8 cellular contexts compared by ENCODE assay signal in genomic region chr7:133252858-133253521, GRCh38. TPM values are rescaled to one million over a fixed set of nuclear protein-coding genes. Genes with fewer than 3 reads are reported as not detected.
A peak's percentile ranks its signal among the peaks of the same experiment; 100 is the strongest.
DNase-seq lines count a peak whose midpoint lies in the region; ATAC-seq and TF ChIP-seq lines count a peak whose summit lies in the region.

EXOC4 (plus strand) TSS chr7:133253078.

- H3K27me3 ChIP-seq in Karpas-422 (ENCODE audit: low read length) (no peaks in the 10 kb centered on the region), esophagus squamous epithelium (no peaks in the 10 kb centered on the region)

- TF ChIP-seq POLR2A in esophagus squamous epithelium (IDR thresholded peaks at IDR 0.05) = peak in 2 of 4 donors; percentile 22 to 57

- no peaks in the 10 kb centered on the region for H4K20me1 ChIP-seq in Karpas-422 (ENCODE audit: insufficient read depth, low read depth, low read length)

- no peaks in the 10 kb centered on the region for H3K36me3 ChIP-seq in Karpas-422 (ENCODE audit: insufficient read depth, low read length)
- H3K36me3 ChIP-seq in esophagus squamous epithelium = no peaks in the 10 kb centered on the region

- H3K9ac ChIP-seq in Karpas-422 (ENCODE audit: low read length) = peak within 1 kb of the TSS; percentile 76

- peak within 1 kb of the TSS; percentile 81 for H3K4me2 ChIP-seq in Karpas-422 (ENCODE audit: low read depth, low read length, poor library complexity, severe bottlenecking)

- peak; percentile 97 for DNase-seq in DMS79 treated with DMSO at 0.1 percent for 48 hours (lab: John Stamatoyannopoulos, UW)
- DNase-seq in Karpas-422 = peak; percentile 99
- peak; percentile 99 for DNase-seq in RKO (ENCODE audit: low spot score)
- DNase-seq in activated T-helper 1 cell treated with Interleukin-2 at 50 U/mL for 16 hours (ENCODE audit: low read depth) = peak; percentile 81
- peak; percentile 64 for DNase-seq in esophagus squamous epithelium (lab: John Stamatoyannopoulos, UW)
- DNase-seq in myocyte (ENCODE audit: low read depth) = peak; percentile 100
- peak; percentile 68 to 89 for DNase-seq in stimulated activated CD8-positive, alpha-beta memory T cell treated with anti-CD3 and anti-CD28 coated beads, Interleukin-7, amount 100 ng/mL, for 48 hours (ENCODE audit: extremely low read depth in 1 of 2, low read depth in 1 of 2)

- H3K9me3 ChIP-seq in Karpas-422 (ENCODE audit: low read length) (no peaks in the 10 kb centered on the region), esophagus squamous epithelium (no peaks in the 10 kb centered on the region)

- H3K27ac ChIP-seq in Karpas-422 (ENCODE audit: low read length) (no peak within 1 kb of the TSS), esophagus squamous epithelium (peak within 1 kb of the TSS; percentile 87 to 93 (median 90))

- no peak for TF ChIP-seq CTCF in esophagus squamous epithelium (IDR thresholded peaks at IDR 0.05)

- WGBS in esophagus squamous epithelium, 2 donors = 1 to 2% methylated on average over 11 to 19 of the region's 25 CpGs

- no peaks in the 10 kb centered on the region for H3K9me2 ChIP-seq in Karpas-422 (replicated peaks; ENCODE audit: insufficient read depth, low read length)

- peak; percentile 99 for ATAC-seq in GM21825 (IDR thresholded peaks at IDR 0.05; ENCODE audit: unreplicated experiment)

- H3K79me2 ChIP-seq in Karpas-422 (ENCODE audit: low read length) = peaks cover 49% of the 10 kb centered on the region

- peak within 1 kb of the TSS; percentile 90 for H2AFZ ChIP-seq in Karpas-422 (ENCODE audit: low read length)

- H3K4me1 ChIP-seq in Karpas-422 (ENCODE audit: low read length) (peaks cover 17% of the 10 kb centered on the region), esophagus squamous epithelium (peaks cover 0 to 30% (median 0%) of the 10 kb centered on the region in 3 donors)

- H3K4me3 ChIP-seq in Karpas-422 (ENCODE audit: low read length) (peak within 1 kb of the TSS; percentile 80), esophagus squamous epithelium (peak within 1 kb of the TSS; percentile 85 to 95 (median 89))

- intact Hi-C loops in esophagus squamous epithelium (cut with DNase I) = no loop called here

RNA-seq across cellular contexts. Expression of gene EXOC4, which starts in this region (rescaled TPM):
- total RNA-seq in Karpas-422 (2014; rRNA removed; shearing (Covaris generic); ENCODE audit: low replicate concordance) = 111 and 118 TPM in 2 replicates
- total RNA-seq in esophagus squamous epithelium (10 to 100 TPM; 30.7 to 62.4 (median 40.4) TPM), myocyte (102 and 106 TPM in 2 replicates)
- polyA plus RNA-seq in myocyte (2012) = 61.3 TPM
